ENCODE assay signal across 21 cellular contexts in genomic region chr22:45067731-45068130, GRCh38. TPM values are rescaled to one million over a fixed set of nuclear protein-coding genes. Genes with fewer than 3 reads are reported as not detected.
"Had no signal": no experiment of that assay in that cellular context is flagged by ENCODE, and none has a peak within 500 bp of the region (broad histone marks: within the 10 kb centered on the region; RNA-seq: fewer than 3 reads in every experiment).

No MANE protein-coding gene starts in this region.

- H3K27me3 ChIP-seq: right atrium auricular region had no signal

- DNase-seq: dorsolateral prefrontal cortex; effector CD4-positive, alpha-beta T cell; foreskin fibroblast; gastrocnemius medialis; head of caudate nucleus; mesenchymal stem cell; mucosa of descending colon; naive B cell; stimulated activated CD4-positive, alpha-beta T cell treated with anti-CD3 and anti-CD28 coated beads, Interleukin-2, amount 100 ng/mL, for 48 hours; stimulated activated naive B cell treated with anti-CD40 and anti-IgM and Interleukin-4, amounts not matched to agents 10 μg/mL and 1 μg/mL and 100 μg/mL, for 72 hours; trophoblast cell had no signal

- H3K4me1 ChIP-seq: gastrocnemius medialis, prostate gland, right atrium auricular region had no signal

- H3K9me3 ChIP-seq: gastrocnemius medialis, mucosa of descending colon, neutrophil, prostate gland, right atrium auricular region, suprapubic skin had no signal

- H3K36me3 ChIP-seq: gastrocnemius medialis, neutrophil, prostate gland, right atrium auricular region, suprapubic skin had no signal

- FAIRE-seq: colon, keratinocyte had no signal

- H3K27ac ChIP-seq: dorsolateral prefrontal cortex, gastrocnemius medialis, neutrophil, prostate gland, right atrium auricular region, suprapubic skin had no signal

- H3K4me3 ChIP-seq: dorsolateral prefrontal cortex, gastrocnemius medialis, lung, mucosa of descending colon, prostate gland, right atrium auricular region, suprapubic skin had no signal

RNA-seq across cellular contexts. Expression of gene PHF21B, which starts 57.9 kb away (rescaled TPM):
- total RNA-seq: glomerular endothelial cell, left lobe of liver, liver, suprapubic skin had no signal
